Comparison of ENCODE assay signal across 16 cellular contexts in genomic region chr17:65572581-65573282, GRCh38.
"Had no signal": no experiment of that assay in that cellular context is flagged by ENCODE, and none has a peak within 500 bp of the region (broad histone marks: within the 10 kb centered on the region; RNA-seq: fewer than 3 reads in every experiment).

No MANE protein-coding gene starts in this region.

- ATAC-seq: activated T-helper 17 cell treated with anti-CD3 and anti-CD28 coated beads, Interleukin-2, amount 50 U/mL, for 72 hours; heart left ventricle; left lung; pancreas; stimulated activated naive CD8-positive, alpha-beta T cell treated with anti-CD3 and anti-CD28 coated beads, Interleukin-15, amount 100 ng/mL, for 72 hours had no signal

- H3K4me1 ChIP-seq: heart left ventricle, left lung, pancreas had no signal

- H3K36me3 ChIP-seq: cardiac muscle cell, heart left ventricle, left lung, pancreas, thoracic aorta had no signal

- H3K9me3 Mint-ChIP-seq: activated CD4-positive, alpha-beta T cell treated with anti-CD3 and anti-CD28 coated beads, Interleukin-2, amount 10 ng/mL, durations not matched to agents 24 days and 14 days; activated naive CD4-positive, alpha-beta T cell treated with anti-CD3 and anti-CD28 coated beads for 36 hours; activated T-helper 17 cell treated with anti-CD3 and anti-CD28 coated beads, Interleukin-2, amount 50 U/mL, for 72 hours; nephron; stimulated activated naive CD8-positive, alpha-beta T cell treated with anti-CD3 and anti-CD28 coated beads, Interleukin-15, amount 100 ng/mL, for 72 hours had no signal

- H3K27ac Mint-ChIP-seq: activated CD4-positive, alpha-beta T cell treated with anti-CD3 and anti-CD28 coated beads, Interleukin-2, amount 10 ng/mL, durations not matched to agents 24 days and 14 days; activated naive CD4-positive, alpha-beta T cell treated with anti-CD3 and anti-CD28 coated beads for 36 hours; activated T-helper 17 cell treated with anti-CD3 and anti-CD28 coated beads, Interleukin-2, amount 50 U/mL, for 72 hours; memory B cell; stimulated activated naive CD8-positive, alpha-beta T cell treated with anti-CD3 and anti-CD28 coated beads, Interleukin-15, amount 100 ng/mL, for 72 hours had no signal

- H3K4me1 Mint-ChIP-seq: activated CD4-positive, alpha-beta T cell treated with anti-CD3 and anti-CD28 coated beads, Interleukin-2, amount 10 ng/mL, durations not matched to agents 24 days and 14 days; activated T-helper 17 cell treated with anti-CD3 and anti-CD28 coated beads, Interleukin-2, amount 50 U/mL, for 72 hours; nephron had no signal

- H3K9me3 ChIP-seq: heart left ventricle, left lung, pancreas, thoracic aorta had no signal

- H3K27ac ChIP-seq: cardiac muscle cell, heart left ventricle, left lung, pancreas, skin epidermis, thoracic aorta, VCaP had no signal

- DNase-seq: activated CD4-positive, alpha-beta T cell treated with anti-CD3 and anti-CD28 coated beads, Interleukin-2, amount 10 ng/mL, durations not matched to agents 24 days and 14 days; activated naive CD4-positive, alpha-beta T cell treated with anti-CD3 and anti-CD28 coated beads for 36 hours; foreskin melanocyte; heart left ventricle; left lung; pancreas; stimulated activated CD4-positive, alpha-beta T cell treated with anti-CD3 and anti-CD28 coated beads, Interleukin-4, amount 100 ng/mL, for 4 hours; stimulated activated naive CD8-positive, alpha-beta T cell treated with anti-CD3 and anti-CD28 coated beads, Interleukin-15, amount 100 ng/mL, for 72 hours; T-helper 9 cell had no signal

- H3K36me3 Mint-ChIP-seq: memory B cell had no signal

- H3K4me3 Mint-ChIP-seq: activated CD4-positive, alpha-beta T cell treated with anti-CD3 and anti-CD28 coated beads, Interleukin-2, amount 10 ng/mL, durations not matched to agents 24 days and 14 days; activated naive CD4-positive, alpha-beta T cell treated with anti-CD3 and anti-CD28 coated beads for 36 hours; activated T-helper 17 cell treated with anti-CD3 and anti-CD28 coated beads, Interleukin-2, amount 50 U/mL, for 72 hours; memory B cell; nephron; stimulated activated naive CD8-positive, alpha-beta T cell treated with anti-CD3 and anti-CD28 coated beads, Interleukin-15, amount 100 ng/mL, for 72 hours had no signal

- H3K27me3 Mint-ChIP-seq: activated T-helper 17 cell treated with anti-CD3 and anti-CD28 coated beads, Interleukin-2, amount 50 U/mL, for 72 hours; stimulated activated naive CD8-positive, alpha-beta T cell treated with anti-CD3 and anti-CD28 coated beads, Interleukin-15, amount 100 ng/mL, for 72 hours had no signal

- H3K27me3 ChIP-seq: heart left ventricle, left lung, pancreas had no signal

- H3K4me3 ChIP-seq: cardiac muscle cell, heart left ventricle, left lung, pancreas, skin epidermis, thoracic aorta had no signal
